15 cellular contexts compared by ENCODE assay signal in genomic region chr3:29486917-29487316, GRCh38.
DNase-seq lines count a peak whose midpoint lies in the region; ATAC-seq, FAIRE-seq and TF ChIP-seq lines count a peak whose summit lies in the region.
"Had no signal": no experiment of that assay in that cellular context is flagged by ENCODE, and none has a peak within 500 bp of the region (broad histone marks: within the 10 kb centered on the region; RNA-seq: fewer than 3 reads in every experiment).

No MANE protein-coding gene starts in this region.

- H2AFZ ChIP-seq in GM23248 (no peak overlapping the region), PC-9 (0 out of 2 replicates have a peak overlapping the region, but pooled peaks have one; percentile 34)

- peaks cover 23% of the 10 kb centered on the region for H3K4me1 ChIP-seq in A549
- peaks cover 28% of the 10 kb centered on the region for H3K4me1 ChIP-seq in GM23248 (ENCODE audit: insufficient read depth)
- no peaks in the 10 kb centered on the region for H3K4me1 ChIP-seq in PC-9 (replicated peaks; ENCODE audit: insufficient read depth)
- H3K4me1 ChIP-seq: BLaER1 treated with 17β-estradiol and CSF1 and Interleukin-3, amounts not matched to agents 10 nM and 100 nM had no signal

- in situ Hi-C loops in GM23248 (cut with MboI) = no loop called here

- H3F3A ChIP-seq in GM23248 (ENCODE audit: insufficient read depth) (peaks cover 17% of the 10 kb centered on the region), PC-9 (ENCODE audit: insufficient read depth, low read depth) (no peaks in the 10 kb centered on the region)

- TF ChIP-seq EP300 in A549 (IDR thresholded peaks at IDR 0.05) = no peak

- peak overlapping the region; percentile 19 for H3K9ac ChIP-seq in GM23248
- H3K9ac ChIP-seq: BLaER1 treated with 17β-estradiol and CSF1 and Interleukin-3, amounts not matched to agents 10 nM and 100 nM had no signal

- no peaks in the 10 kb centered on the region for H4K20me1 ChIP-seq in GM23248 (ENCODE audit: insufficient read depth)
- no peaks in the 10 kb centered on the region for H4K20me1 ChIP-seq in PC-9 (ENCODE audit: insufficient read depth)
- H4K20me1 ChIP-seq: BLaER1 treated with 17β-estradiol and CSF1 and Interleukin-3, amounts not matched to agents 10 nM and 100 nM had no signal

- peaks cover 9% of the 10 kb centered on the region; the same call in 1 of the 2 replicates for H3K36me3 ChIP-seq in GM23248 (ENCODE audit: low read depth)
- no peaks in the 10 kb centered on the region for H3K36me3 ChIP-seq in PC-9 (ENCODE audit: low read depth)
- H3K36me3 ChIP-seq: BLaER1 treated with 17β-estradiol and CSF1 and Interleukin-3, amounts not matched to agents 10 nM and 100 nM had no signal

- H3K27me3 ChIP-seq in GM23248 (replicated peaks; ENCODE audit: insufficient read depth) (no peaks in the 10 kb centered on the region), PC-9 (ENCODE audit: insufficient read depth, low read depth) (no peaks in the 10 kb centered on the region)
- H3K27me3 ChIP-seq: BLaER1 treated with 17β-estradiol and CSF1 and Interleukin-3, amounts not matched to agents 10 nM and 100 nM had no signal

- H3K27ac ChIP-seq in A549 (peak overlapping the region; percentile 63 to 76), GM23248 (peak overlapping the region; percentile 57), PC-9 (no peak overlapping the region), epithelial cell of prostate (peak overlapping the region; percentile 68)
- H3K27ac ChIP-seq: BLaER1 treated with 17β-estradiol and CSF1 and Interleukin-3, amounts not matched to agents 10 nM and 100 nM had no signal

- H3K4me2 ChIP-seq in A549 (peak overlapping the region; percentile 80), GM23248 (ENCODE audit: unreplicated experiment) (peak overlapping the region; percentile 67), PC-9 (no peak overlapping the region)
- H3K4me2 ChIP-seq: BLaER1 treated with 17β-estradiol and CSF1 and Interleukin-3, amounts not matched to agents 10 nM and 100 nM had no signal

- BruUV-seq in PC-9 (replicated peaks; lab: Mats Ljungman, UMichigan) = no TSS peak

- peaks cover 42% of the 10 kb centered on the region for H3K79me2 ChIP-seq in GM23248 (ENCODE audit: insufficient read depth)
- no peaks in the 10 kb centered on the region for H3K79me2 ChIP-seq in PC-9 (ENCODE audit: low read depth)

- intact Hi-C loops in PC-9 (cut with micrococcal nuclease; ENCODE audit: unreplicated experiment) = no loop called here

- no peaks in the 10 kb centered on the region; the same call in 1 of the 2 replicates for H3K9me2 ChIP-seq in GM23248 (ENCODE audit: insufficient read depth)
- no peaks in the 10 kb centered on the region; the same call in 1 of the 2 replicates for H3K9me2 ChIP-seq in PC-9 (ENCODE audit: insufficient read depth)

- DNase-seq in A549 (ENCODE audit: low read depth in 1 of 2, low spot score in 1 of 2) (no peak), GM23248 (no peak), PC-9 (no peak), epithelial cell of prostate (ENCODE audit: low read depth, low spot score) (no peak), T-helper 2 cell (no peak), 8988T (no peak), GM19240 (ENCODE audit: insufficient read length, low spot score) (no peak)
- DNase-seq: CD4-positive, CD25-positive, alpha-beta regulatory T cell; DND-41; GDM1 had no signal

- WGBS in A549 (ENCODE audit: missing lambda C conversion rate) = 11% methylated on average over 2 of the region's 2 CpGs
- WGBS in GM23248 (ENCODE audit: low coverage in 1 of 2, low lambda C conversion rate in 2 of 2, missing lambda C conversion rate in 2 of 2), 2 experiments = 97 to 100% methylated on average over 2 of the region's 2 CpGs

- POLR2A ChIA-PET in A549 (lab: Yijun Ruan, JAX) = no interaction called here
- POLR2A ChIA-PET in PC-9 (lab: Charles Lee; ENCODE audit: unreplicated experiment) = no interaction called here

- H3K9me3 ChIP-seq in A549 = no peaks in the 10 kb centered on the region
- H3K9me3 ChIP-seq in GM23248 (ENCODE audit: low read depth) = no peaks in the 10 kb centered on the region
- no peaks in the 10 kb centered on the region for H3K9me3 ChIP-seq in PC-9 (ENCODE audit: insufficient read depth, low read depth)
- H3K9me3 ChIP-seq: BLaER1 treated with 17β-estradiol and CSF1 and Interleukin-3, amounts not matched to agents 10 nM and 100 nM had no signal

- TF ChIP-seq RAD21 in A549 (conservative IDR thresholded peaks at IDR 0.05 in 1 of 2, IDR thresholded peaks at IDR 0.05 in 1 of 2) = no peak

- no peak for FAIRE-seq in A549 (lab: Jason Lieb, UNC)
- FAIRE-seq: GM12892, GM19239, K562 had no signal

- H3K4me3 ChIP-seq in A549 (0 out of 3 replicates have a peak overlapping the region, but pooled peaks have one; percentile 3), GM23248 (no peak overlapping the region), PC-9 (no peak overlapping the region)
- H3K4me3 ChIP-seq: BLaER1 treated with 17β-estradiol and CSF1 and Interleukin-3, amounts not matched to agents 10 nM and 100 nM; K562 had no signal

- CTCF ChIA-PET in A549 (lab: Yijun Ruan, JAX) (interaction anchor here (0.9 kb wide), 1 partner anchor 206 kb away, joined by 3 read pairs; the partner anchor contains the start of gene RBMS3), PC-9 (lab: Charles Lee) (no interaction called here)

- ATAC-seq in A549 (peak in 1 of 2 experiments; percentile 29; a peak in 2 of 6 replicates), HG03571 (IDR thresholded peaks at IDR 0.05; ENCODE audit: unreplicated experiment) (no peak)
- ATAC-seq: K562 had no signal

- TF ChIP-seq CTCF in A549 (IDR thresholded peaks at IDR 0.05) (no peak), PC-9 (conservative IDR thresholded peaks at IDR 0.05) (no peak)

- no peak for TF ChIP-seq POLR2A in A549 (IDR thresholded peaks at IDR 0.05; ENCODE audit: low read length)

TF ChIP-seq in A549, 52 proteins besides CTCF, POLR2A, EP300 and RAD21:
- TF ChIP-seq FOSL2 (IDR thresholded peaks at IDR 0.05) = no peak
- TF ChIP-seq FOSL2 (CRISPR knock-in tag; IDR thresholded peaks at IDR 0.05) = peak; percentile 67
- TF ChIP-seq, protein P1, sequence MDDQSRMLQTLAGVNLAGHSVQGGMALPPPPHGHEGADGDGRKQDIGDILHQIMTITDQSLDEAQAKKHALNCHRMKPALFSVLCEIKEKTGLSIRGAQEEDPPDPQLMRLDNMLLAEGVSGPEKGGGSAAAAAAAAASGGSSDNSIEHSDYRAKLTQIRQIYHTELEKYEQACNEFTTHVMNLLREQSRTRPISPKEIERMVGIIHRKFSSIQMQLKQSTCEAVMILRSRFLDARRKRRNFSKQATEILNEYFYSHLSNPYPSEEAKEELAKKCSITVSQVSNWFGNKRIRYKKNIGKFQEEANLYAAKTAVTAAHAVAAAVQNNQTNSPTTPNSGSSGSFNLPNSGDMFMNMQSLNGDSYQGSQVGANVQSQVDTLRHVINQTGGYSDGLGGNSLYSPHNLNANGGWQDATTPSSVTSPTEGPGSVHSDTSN (IDR thresholded peaks at IDR 0.05) = no peak
